ENCODE assay signal across 8 cellular contexts in genomic region chr13:48155850-48156249, GRCh38.
DNase-seq lines count a peak whose midpoint lies in the region; ATAC-seq and TF ChIP-seq lines count a peak whose summit lies in the region.

No MANE protein-coding gene starts in this region.

- no peaks in the 10 kb centered on the region for H3K27me3 ChIP-seq in mammary epithelial cell (ENCODE audit: insufficient read depth, low read length)

- intact Hi-C loops in mammary epithelial cell (cut with micrococcal nuclease), result loop anchor here (5.0 kb wide), 1 partner anchor 56 kb away; no protein-coding TSS in a partner anchor

- no peaks in the 10 kb centered on the region for H3K36me3 Mint-ChIP-seq in activated T-cell treated with anti-CD3 and anti-CD28 coated beads, Interleukin-2, amount 50 U/mL, for 4 hours (ENCODE audit: insufficient read depth)

- H3K4me2 ChIP-seq in mammary epithelial cell (ENCODE audit: insufficient read depth, low read depth, low read length), result peak overlapping the region; percentile 61

- no peaks in the 10 kb centered on the region for H3K9me3 ChIP-seq in mammary epithelial cell (replicated peaks; ENCODE audit: insufficient read depth, low read length)

- H3K4me3 ChIP-seq in mammary epithelial cell (replicated peaks in 1 of 3; ENCODE audit: insufficient read depth in 1 of 3, low read depth in 2 of 3, low read length in 3 of 3), result no peak overlapping the region

- no peak for DNase-seq in activated T-cell treated with anti-CD3 and anti-CD28 coated beads, Interleukin-2, amount 50 U/mL, for 4 hours
- no peak for DNase-seq in activated T-cell treated with anti-CD3 and anti-CD28 coated beads, Interleukin-2, amount 50 U/mL, for 1 hour
- DNase-seq in NCI-H2171 treated with DMSO at 0.1 percent for 48 hours (lab: John Stamatoyannopoulos, UW) (peak; percentile 89), mammary epithelial cell (peak; percentile 94), renal cortical epithelial cell (ENCODE audit: low read depth) (peak; percentile 89), globus pallidus (ENCODE audit: low spot score) (no peak), pons (ENCODE audit: low spot score) (no peak), OCI-M2 (lab: John Stamatoyannopoulos, UW; ENCODE audit: unreplicated experiment) (no peak)

- peaks cover 84% of the 10 kb centered on the region for H3K4me1 Mint-ChIP-seq in activated T-cell treated with anti-CD3 and anti-CD28 coated beads, Interleukin-2, amount 50 U/mL, for 4 hours (ENCODE audit: low read depth)

- dilution Hi-C loops in mammary epithelial cell (cut with HindIII; ENCODE audit: low sequenced_read_pairs), result no loop called here

- peak; percentile 82 to 87 for ATAC-seq in activated T-cell treated with anti-CD3 and anti-CD28 coated beads, Interleukin-2, amount 50 U/mL, for 4 hours

- H3K79me2 ChIP-seq in mammary epithelial cell (ENCODE audit: insufficient read depth, low read length), result no peaks in the 10 kb centered on the region

- H3K9me3 Mint-ChIP-seq in activated T-cell treated with anti-CD3 and anti-CD28 coated beads, Interleukin-2, amount 50 U/mL, for 4 hours, result no peaks in the 10 kb centered on the region

- no peak overlapping the region for H2AFZ ChIP-seq in mammary epithelial cell (ENCODE audit: low read depth, low read length)

- peaks cover 66% of the 10 kb centered on the region for H3K4me1 ChIP-seq in mammary epithelial cell (ENCODE audit: insufficient read depth, low read length)

- peak overlapping the region; percentile 90 for H3K27ac ChIP-seq in mammary epithelial cell (ENCODE audit: insufficient read depth, low read depth, low read length)

- WGBS in mammary epithelial cell (ENCODE audit: low coverage, missing lambda C conversion rate), result 2% methylated on average over 2 of the region's 2 CpGs

- in situ Hi-C loops in mammary epithelial cell (cut with MboI; ENCODE audit: low sequenced_read_pairs in 2 of 2), result no loop called here

- CTCF ChIA-PET in mammary epithelial cell (lab: Charles Lee; ENCODE audit: low non-redundant PET), result no interaction called here

- H3K9ac ChIP-seq in mammary epithelial cell (ENCODE audit: insufficient read depth, low read length), result no peak overlapping the region

- no peaks in the 10 kb centered on the region for H3K36me3 ChIP-seq in mammary epithelial cell (ENCODE audit: insufficient read depth, low read length)

- peak overlapping the region; percentile 72 for H3K4me3 Mint-ChIP-seq in activated T-cell treated with anti-CD3 and anti-CD28 coated beads, Interleukin-2, amount 50 U/mL, for 4 hours

- no TSS peak for BruUV-seq in mammary epithelial cell (replicated peaks; lab: Mats Ljungman, UMichigan)

- H4K20me1 ChIP-seq in mammary epithelial cell (ENCODE audit: insufficient read depth, low read length), result no peaks in the 10 kb centered on the region

- H3K27me3 Mint-ChIP-seq in activated T-cell treated with anti-CD3 and anti-CD28 coated beads, Interleukin-2, amount 50 U/mL, for 4 hours (ENCODE audit: low read depth), result no peaks in the 10 kb centered on the region

- TF ChIP-seq CTCF in mammary epithelial cell (conservative IDR thresholded peaks at IDR 0.05 in 1 of 2, IDR thresholded peaks at IDR 0.05 in 1 of 2; ENCODE audit: extremely low read depth in 1 of 2, insufficient read depth in 1 of 2, low read depth in 1 of 2, low read length in 2 of 2), result no peak

Comparison
In these comparisons a context has a peak if more than half of its experiments do, and no peak if none do; other contexts are left out.
1. DNase-seq: peak in NCI-H2171 treated with DMSO at 0.1 percent for 48 hours (single experiment), mammary epithelial cell (single experiment) and renal cortical epithelial cell (single experiment); none in activated T-cell treated with anti-CD3 and anti-CD28 coated beads, Interleukin-2, amount 50 U/mL, for 4 hours (single experiment), activated T-cell treated with anti-CD3 and anti-CD28 coated beads, Interleukin-2, amount 50 U/mL, for 1 hour (single experiment), globus pallidus (single experiment), pons (single experiment) and OCI-M2 (single experiment).